11 cellular contexts compared by ENCODE assay signal in the genomic region with DNA sequence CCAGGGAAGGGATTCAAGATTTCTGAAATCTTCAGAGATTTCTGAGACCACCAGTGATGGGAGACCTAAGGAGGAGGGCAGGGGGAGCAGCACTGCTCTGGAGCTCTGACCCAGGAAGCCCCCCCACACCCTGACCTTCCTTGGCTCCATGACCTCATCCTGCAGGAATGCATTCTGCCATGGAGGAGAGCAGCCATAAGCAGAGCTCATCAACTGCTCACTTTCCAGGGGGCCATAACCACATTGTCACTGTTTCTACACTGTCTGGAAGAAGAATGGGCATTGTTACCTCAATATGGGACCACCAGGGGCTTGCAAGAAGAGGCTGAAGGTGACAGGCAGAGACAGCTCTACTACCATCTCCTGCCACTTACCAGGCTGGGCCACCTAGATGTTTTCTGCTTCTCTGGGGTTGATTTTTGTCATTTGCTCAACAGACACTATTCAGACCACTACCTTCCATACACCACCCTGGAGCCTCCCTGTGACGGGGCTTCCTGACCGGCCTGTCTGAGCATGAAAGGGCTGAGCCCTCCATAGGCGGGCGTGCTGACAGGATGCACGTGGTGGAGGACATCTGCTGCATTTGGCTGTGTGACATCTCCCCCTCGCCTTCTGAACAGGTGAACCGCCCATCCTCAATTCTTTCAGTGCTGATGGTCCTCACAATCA. TPM values are rescaled to one million over a fixed set of nuclear protein-coding genes. Genes with fewer than 3 reads are reported as not detected.
DNase-seq lines count a peak whose midpoint lies in the region; FAIRE-seq and TF ChIP-seq lines count a peak whose summit lies in the region.
"Had no signal": no experiment of that assay in that cellular context is flagged by ENCODE, and none has a peak within 500 bp of the region (broad histone marks: within the 10 kb centered on the region; RNA-seq: fewer than 3 reads in every experiment).

No MANE protein-coding gene starts in this region.

- H3K36me3 ChIP-seq in endothelial cell of umbilical vein (ENCODE audit: control insufficient read depth in 2 of 2, extremely low read depth in 1 of 2, insufficient read depth in 2 of 2, low read length in 2 of 2), result no peaks in the 10 kb centered on the region
- no peaks in the 10 kb centered on the region for H3K36me3 ChIP-seq in neuronal stem cell (replicated peaks in 1 of 2; ENCODE audit: control insufficient read depth in 2 of 2, insufficient read depth in 2 of 2, low read length in 2 of 2)
- H3K36me3 ChIP-seq: heart left ventricle had no signal

- H4K91ac ChIP-seq in neuronal stem cell (ENCODE audit: low read depth, low read length, poor library complexity), result no peak overlapping the region

- CTCF ChIA-PET in endothelial cell of umbilical vein (lab: Charles Lee), result interaction anchor here (0.7 to 1.2 kb wide), 5 partner anchors 24 to 75 kb away, joined by 3 to 5 read pairs (median 3); partner anchors contain the start of gene GFI1B

- H3K14ac ChIP-seq in neuronal stem cell (ENCODE audit: low read length), result no peak overlapping the region

- H3K9me3 ChIP-seq in endothelial cell of umbilical vein (replicated peaks; ENCODE audit: control insufficient read depth, insufficient read depth, low read length) (no peaks in the 10 kb centered on the region), neuronal stem cell (replicated peaks in 1 of 2; ENCODE audit: control insufficient read depth in 2 of 2, insufficient read depth in 1 of 2, low read depth in 1 of 2, low read length in 2 of 2) (no peaks in the 10 kb centered on the region)
- H3K9me3 ChIP-seq: heart left ventricle had no signal

- H3K79me2 ChIP-seq in endothelial cell of umbilical vein (ENCODE audit: control insufficient read depth, insufficient read depth, low read length), result peaks cover 23% of the 10 kb centered on the region

- H4K20me1 ChIP-seq in endothelial cell of umbilical vein (replicated peaks; ENCODE audit: control insufficient read depth, extremely low read depth, insufficient read depth, low read length), result no peaks in the 10 kb centered on the region

- DNase-seq in G401 (ENCODE audit: low spot score) (peak; percentile 35), NCI-H226 (peak; percentile 67), endothelial cell of umbilical vein (ENCODE audit: low read depth, low spot score) (no peak), neuronal stem cell (ENCODE audit: low spot score) (peak; percentile 26), midbrain (lab: John Stamatoyannopoulos, UW) (no peak), UCSD-AML1 (lab: John Stamatoyannopoulos, UW; ENCODE audit: unreplicated experiment) (no peak)
- no peak for DNase-seq in stimulated activated naive CD4-positive, alpha-beta T cell treated with Interleukin-2 at 50 U/mL for 16 hours (lab: John Stamatoyannopoulos, UW)
- no peak for DNase-seq in stimulated activated CD8-positive, alpha-beta memory T cell treated with anti-CD3 and anti-CD28 coated beads, Interleukin-4, amount 100 ng/mL, for 48 hours
- DNase-seq: posterior cingulate gyrus, RPMI8226 had no signal

- no peaks in the 10 kb centered on the region for H3K9me1 ChIP-seq in endothelial cell of umbilical vein (replicated peaks; ENCODE audit: control insufficient read depth, extremely low read depth, insufficient read depth, low read length)

- TF ChIP-seq POLR2A in endothelial cell of umbilical vein (IDR thresholded peaks at IDR 0.05; ENCODE audit: low read depth, low read length), result no peak

- intact Hi-C loops in endothelial cell of umbilical vein (cut with micrococcal nuclease), result loop anchor here (10.0 kb wide), 1 partner anchor 272 kb away; the partner anchor contains the start of gene GTF3C4

- H4K8ac ChIP-seq in neuronal stem cell (ENCODE audit: low read depth, low read length), result no peak overlapping the region

- no peak overlapping the region for H3K23ac ChIP-seq in neuronal stem cell (ENCODE audit: low read depth, low read length, poor library complexity)

- peak overlapping the region; percentile 61 for H2BK120ac ChIP-seq in neuronal stem cell (ENCODE audit: low read depth, low read length)

- H3K27me3 ChIP-seq in endothelial cell of umbilical vein (ENCODE audit: control insufficient read depth in 2 of 2, insufficient read depth in 2 of 2, low read length in 2 of 2), result no peaks in the 10 kb centered on the region
- H3K27me3 ChIP-seq in neuronal stem cell (ENCODE audit: control insufficient read depth in 3 of 3, insufficient read depth in 3 of 3, low read depth in 1 of 3, low read length in 3 of 3), result no peaks in the 10 kb centered on the region
- H3K27me3 ChIP-seq: heart left ventricle had no signal

- H2AFZ ChIP-seq in endothelial cell of umbilical vein (ENCODE audit: low read depth, low read length) (no peak overlapping the region), neuronal stem cell (ENCODE audit: low read length) (peak overlapping the region; percentile 64)

- no peak overlapping the region for H2BK15ac ChIP-seq in neuronal stem cell (ENCODE audit: low read length)

- H3K79me1 ChIP-seq in neuronal stem cell (ENCODE audit: low read depth, low read length), result peaks cover 5% of the 10 kb centered on the region

- H3K27ac ChIP-seq in endothelial cell of umbilical vein (ENCODE audit: insufficient read depth, low read depth, low read length), result no peak overlapping the region
- H3K27ac ChIP-seq in neuronal stem cell (replicated peaks; ENCODE audit: low read length), result no peak overlapping the region

- no peak overlapping the region for H2BK5ac ChIP-seq in neuronal stem cell (ENCODE audit: low read length)

- WGBS in neuronal stem cell (ENCODE audit: extremely low coverage in 2 of 2, insufficient read length in 2 of 2, insufficient replicate concordance in 1 of 2), 2 donors, result no CpG with 5 or more reads among the region's 7 CpGs

- peak overlapping the region; percentile 56 for H2AK5ac ChIP-seq in neuronal stem cell (ENCODE audit: low read depth, low read length)

- H3K4me1 ChIP-seq in endothelial cell of umbilical vein (ENCODE audit: control insufficient read depth, extremely low read depth, insufficient read depth, low read length) (peaks cover 8% of the 10 kb centered on the region), neuronal stem cell (ENCODE audit: control insufficient read depth in 2 of 2, insufficient read depth in 1 of 2, low read depth in 1 of 2, low read length in 2 of 2) (peaks cover 11 to 15% of the 10 kb centered on the region in 2 donors)

- dilution Hi-C loops in endothelial cell of umbilical vein (cut with MboI; ENCODE audit: extremely low pct_ligation_motif_present, low sequenced_read_pairs), result no loop called here

- no peak for TF ChIP-seq CTCF in endothelial cell of umbilical vein (IDR thresholded peaks at IDR 0.05; ENCODE audit: extremely low read depth in 1 of 2, insufficient read depth in 1 of 2, low read depth in 1 of 2, low read length in 2 of 2)

- H3K4ac ChIP-seq in neuronal stem cell (ENCODE audit: low read length), result no peak overlapping the region

- POLR2A ChIA-PET in endothelial cell of umbilical vein (lab: Charles Lee), result interaction anchor here (0.6 kb wide), 1 partner anchor 907 kb away, joined by 3 read pairs; no protein-coding TSS in a partner anchor

- FAIRE-seq in endothelial cell of umbilical vein (lab: Jason Lieb, UNC), result no peak

- no peak overlapping the region for H2BK12ac ChIP-seq in neuronal stem cell (ENCODE audit: low read length)

- peak overlapping the region; percentile 79 for H3K18ac ChIP-seq in neuronal stem cell (ENCODE audit: low read length)

- H3K4me2 ChIP-seq in endothelial cell of umbilical vein (ENCODE audit: insufficient read depth, low read length) (no peak overlapping the region), neuronal stem cell (ENCODE audit: insufficient read depth, low read length, poor library complexity, severe bottlenecking) (no peak overlapping the region)

- BruUV-seq in endothelial cell of umbilical vein (replicated peaks; lab: Mats Ljungman, UMichigan), result no TSS peak

- H3K4me3 ChIP-seq in endothelial cell of umbilical vein (replicated peaks in 1 of 3; ENCODE audit: insufficient read depth in 1 of 3, low read depth in 1 of 3, low read length in 3 of 3) (no peak overlapping the region), neuronal stem cell (ENCODE audit: low read length in 2 of 2) (peak overlapping the region in 1 of 2 donors; percentile 38)
- H3K4me3 ChIP-seq: heart left ventricle had no signal

- in situ Hi-C loops in G401 (cut with HindIII; ENCODE audit: low sequenced_read_pairs), result no loop called here

- H3K9ac ChIP-seq in endothelial cell of umbilical vein (replicated peaks; ENCODE audit: extremely low read depth, insufficient read depth, low read length) (no peak overlapping the region), neuronal stem cell (ENCODE audit: low read depth, low read length, poor library complexity) (peak overlapping the region; percentile 76)

TF ChIP-seq in endothelial cell of umbilical vein, 7 proteins besides CTCF, POLR2A, EP300 and RAD21:
- TF ChIP-seq JUN (IDR thresholded peaks at IDR 0.05; ENCODE audit: borderline replicate concordance, insufficient read depth, insufficient read length, low read depth) (peak; percentile 2), GATA2 (IDR thresholded peaks at IDR 0.05; ENCODE audit: insufficient read depth, insufficient read length, low read depth, low read length) (no peak)

RNA-seq across cellular contexts. Expression of gene TSC1, which starts 2.3 kb away (rescaled TPM):
- total RNA-seq in G401 (2014; rRNA removed; shearing (Covaris generic)), result 12.0 and 28.8 TPM in 2 replicates
- 47.6 and 51.2 TPM in 2 replicates for total RNA-seq in endothelial cell of umbilical vein
- polyA plus RNA-seq in endothelial cell of umbilical vein, result 43.9 and 45.3 TPM in 2 replicates
- 18.6 and 19.7 TPM in 2 replicates for polyA plus RNA-seq in endothelial cell of umbilical vein (2011; cell fraction: cytosol; rRNA removed)
- polyA plus RNA-seq in endothelial cell of umbilical vein (2011; cell fraction: nucleus; rRNA removed), result 250 and 252 TPM in 2 replicates
- polyA plus RNA-seq in endothelial cell of umbilical vein (2012), result 24.0 and 24.2 TPM in 2 replicates
- polyA minus RNA-seq in endothelial cell of umbilical vein, result 182 and 191 TPM in 2 replicates
- 35.4 TPM for polyA minus RNA-seq in endothelial cell of umbilical vein (2011; cell fraction: cytosol; rRNA and poly(A)+ RNA removed)
- 170 and 256 TPM in 2 replicates for polyA minus RNA-seq in endothelial cell of umbilical vein (2011; cell fraction: nucleus; rRNA and poly(A)+ RNA removed)
- 19.4 TPM for polyA plus RNA-seq in neuronal stem cell (2013, experiment 1 of 2)
- polyA plus RNA-seq in neuronal stem cell (2013, experiment 2 of 2), result 18.7 TPM

RNA-seq across cellular contexts. Expression of gene GFI1B, which starts 31.7 kb away (rescaled TPM):
- total RNA-seq in G401 (2014; rRNA removed; shearing (Covaris generic)), result 1.5 TPM in 1 of 2 replicates, not detected in the other
- total RNA-seq in endothelial cell of umbilical vein, result not detected in 2 replicates
- polyA plus RNA-seq in endothelial cell of umbilical vein, result 0.04 TPM in 1 of 2 replicates, not detected in the other
- polyA plus RNA-seq in endothelial cell of umbilical vein (2011; cell fraction: cytosol; rRNA removed), result 0.01 TPM in 1 of 2 replicates, not detected in the other
- not detected in 2 replicates for polyA plus RNA-seq in endothelial cell of umbilical vein (2011; cell fraction: nucleus; rRNA removed)
- polyA plus RNA-seq in endothelial cell of umbilical vein (2012), result not detected in 2 replicates
- polyA minus RNA-seq in endothelial cell of umbilical vein, result 0.78 and 1.6 TPM in 2 replicates
- not detected for polyA minus RNA-seq in endothelial cell of umbilical vein (2011; cell fraction: cytosol; rRNA and poly(A)+ RNA removed)
- polyA minus RNA-seq in endothelial cell of umbilical vein (2011; cell fraction: nucleus; rRNA and poly(A)+ RNA removed), result not detected in 2 replicates
- 0.07 TPM for polyA plus RNA-seq in neuronal stem cell (2013, experiment 1 of 2)
- 0.04 TPM for polyA plus RNA-seq in neuronal stem cell (2013, experiment 2 of 2)

Comparison
In these comparisons a context has a peak if more than half of its experiments do, and no peak if none do; other contexts are left out.
1. DNase-seq: peak in G401 (single experiment), NCI-H226 (single experiment) and neuronal stem cell (single experiment); none in endothelial cell of umbilical vein (single experiment), midbrain (single experiment), stimulated activated naive CD4-positive, alpha-beta T cell treated with Interleukin-2 at 50 U/mL for 16 hours (single experiment), UCSD-AML1 (single experiment) and stimulated activated CD8-positive, alpha-beta memory T cell treated with anti-CD3 and anti-CD28 coated beads, Interleukin-4, amount 100 ng/mL, for 48 hours (single experiment).